Comparison of ENCODE assay signal across 23 cellular contexts in genomic region chr7:34121366-34121765, GRCh38.
"Had no signal": no experiment of that assay in that cellular context is flagged by ENCODE, and none has a peak within 500 bp of the region (broad histone marks: within the 10 kb centered on the region; RNA-seq: fewer than 3 reads in every experiment).

No MANE protein-coding gene starts in this region.

- H3K4me1 ChIP-seq: SJSA1 had no signal

- H3K36me3 ChIP-seq: SJSA1 had no signal

- H3K9me3 ChIP-seq: SJSA1 had no signal

- DNase-seq: KBM-7, MG63, NCI-H1092, NCI-H1105 treated with DMSO at 0.1 percent for 48 hours, NCI-H1417 treated with DMSO at 0.1 percent for 48 hours, NCI-H146, NCI-H1694 treated with DMSO at 0.1 percent for 48 hours, NCI-H1930, NCI-H2081, NCI-H2107, NCI-H2227 treated with DMSO at 0.1 percent for 48 hours, NCI-H446, NCI-H510A, NCI-H524 treated with DMSO at 0.1 percent for 48 hours, NCI-H69, NCI-H774, Right ventricle myocardium superior, RPMI8226, SIG-M5 had no signal

- H3K4me3 ChIP-seq: MG63, SJSA1, SK-N-MC had no signal

- H3K27me3 ChIP-seq: MG63, SJSA1 had no signal

- H3K27ac ChIP-seq: HL-60, SJSA1, SK-N-MC had no signal

- FAIRE-seq: HTR-8/SVneo had no signal
